ENCODE assay signal across 3 cellular contexts in the genomic region with DNA sequence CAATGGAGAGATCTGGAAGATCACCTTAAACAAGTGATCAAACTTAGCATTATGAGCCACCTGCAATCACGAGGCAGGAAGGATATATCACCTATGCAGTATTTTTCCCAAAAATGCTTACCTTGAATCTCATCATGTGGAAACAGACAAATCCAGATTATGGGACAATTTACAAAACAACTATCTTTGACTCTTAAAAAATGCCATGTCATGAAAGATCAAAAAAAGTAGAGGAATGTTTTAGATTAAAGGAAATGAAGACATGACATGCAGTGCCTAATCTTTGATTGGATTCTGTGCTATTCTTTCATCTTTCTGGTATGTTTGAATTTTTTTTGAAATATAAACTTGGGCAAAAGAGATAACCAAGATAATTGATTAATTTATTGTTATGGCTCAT.
TF ChIP-seq lines count a peak whose summit lies in the region.

No MANE protein-coding gene starts in this region.

TF ChIP-seq in HepG2, 621 proteins besides CTCF, POLR2A, EP300 and RAD21 (continued from another document):
- TF ChIP-seq ZNF773 (CRISPR knock-in tag; IDR thresholded peaks at IDR 0.05; ENCODE audit: borderline replicate concordance) (no peak), MAFK (conservative IDR thresholded peaks at IDR 0.05 in 1 of 2, IDR thresholded peaks at IDR 0.05 in 1 of 2; ENCODE audit: low read length in 2 of 2) (peak; percentile 9 to 31; a peak in 2 of 4 replicates)

TF ChIP-seq in A549, 52 proteins besides CTCF, POLR2A, EP300 and RAD21 (continued from another document):
- no peak for TF ChIP-seq HOXB5 (CRISPR knock-in tag; IDR thresholded peaks at IDR 0.05)
- TF ChIP-seq ZC3H11A (IDR thresholded peaks at IDR 0.05): no peak
- no peak for TF ChIP-seq NR3C1 (IDR thresholded peaks at IDR 0.05)
- TF ChIP-seq NFE2L2 (conservative IDR thresholded peaks at IDR 0.05; ENCODE audit: low read length): peak; percentile 28; the same call in 1 of the 2 replicates
- TF ChIP-seq MAFK (IDR thresholded peaks at IDR 0.05; ENCODE audit: partially characterized antibody): peak; percentile 70
- no peak for TF ChIP-seq KDM1A (IDR thresholded peaks at IDR 0.05; ENCODE audit: low read depth)
- TF ChIP-seq, protein P1, sequence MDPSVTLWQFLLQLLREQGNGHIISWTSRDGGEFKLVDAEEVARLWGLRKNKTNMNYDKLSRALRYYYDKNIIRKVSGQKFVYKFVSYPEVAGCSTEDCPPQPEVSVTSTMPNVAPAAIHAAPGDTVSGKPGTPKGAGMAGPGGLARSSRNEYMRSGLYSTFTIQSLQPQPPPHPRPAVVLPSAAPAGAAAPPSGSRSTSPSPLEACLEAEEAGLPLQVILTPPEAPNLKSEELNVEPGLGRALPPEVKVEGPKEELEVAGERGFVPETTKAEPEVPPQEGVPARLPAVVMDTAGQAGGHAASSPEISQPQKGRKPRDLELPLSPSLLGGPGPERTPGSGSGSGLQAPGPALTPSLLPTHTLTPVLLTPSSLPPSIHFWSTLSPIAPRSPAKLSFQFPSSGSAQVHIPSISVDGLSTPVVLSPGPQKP (IDR thresholded peaks at IDR 0.05; ENCODE audit: low read depth, low read length): no peak
- no peak for TF ChIP-seq ZSCAN20 (CRISPR knock-in tag; IDR thresholded peaks at IDR 0.05)
- no peak for TF ChIP-seq ESRRA (IDR thresholded peaks at IDR 0.05; ENCODE audit: borderline replicate concordance, low read length)

TF ChIP-seq in K562, 482 proteins besides CTCF, POLR2A, EP300 and RAD21 (continued from another document):
- TF ChIP-seq MAFG (tag; conservative IDR thresholded peaks at IDR 0.05) (peak; percentile 64), NFE2L1 (tag; IDR thresholded peaks at IDR 0.05; ENCODE audit: borderline replicate concordance, low read depth) (peak; percentile 26; the same call in 1 of the 2 replicates), MAFF (IDR thresholded peaks at IDR 0.05; ENCODE audit: low read length) (peak; percentile 16; the same call in 1 of the 2 replicates), C11orf30 (IDR thresholded peaks at IDR 0.05; ENCODE audit: low read depth) (peak; percentile 43; the same call in 1 of the 2 replicates), ZFP1 (CRISPR knock-in tag; IDR thresholded peaks at IDR 0.05) (no peak), NFYB (IDR thresholded peaks at IDR 0.05; ENCODE audit: extremely low read depth, insufficient read length) (no peak)
